23 cellular contexts compared by ENCODE assay signal in genomic region chr1:11130406-11130805, GRCh38. TPM values are rescaled to one million over a fixed set of nuclear protein-coding genes. Genes with fewer than 3 reads are reported as not detected.
"Had no signal": no experiment of that assay in that cellular context is flagged by ENCODE, and none has a peak within 500 bp of the region (broad histone marks: within the 10 kb centered on the region; RNA-seq: fewer than 3 reads in every experiment).

No MANE protein-coding gene starts in this region.

- ATAC-seq: Panc1, PC-3 had no signal

- H3K27ac ChIP-seq: RWPE1 had no signal

- H3K9me3 ChIP-seq: SK-N-SH had no signal

- DNase-seq: KBM-7, MV-4-11, NCI-H1048, NCI-H1105, NCI-H1436 treated with DMSO at 0.1 percent for 48 hours, NCI-H1694, NCI-H187 treated with DMSO at 0.1 percent for 48 hours, NCI-H2081, NCI-H2107, NCI-H2227 treated with DMSO at 0.1 percent for 48 hours, NCI-H526 treated with DMSO at 0.1 percent for 48 hours, NCI-H748 treated with DMSO at 0.1 percent for 48 hours, PC-3, SHP77, SK-N-SH had no signal

RNA-seq across cellular contexts. Expression of gene ANGPTL7, which starts 58.7 kb away (rescaled TPM):
- total RNA-seq: HT-29, LHCN-M2, MCF 10A, NCI-H460, OCI-LY7, PC-3, SK-MEL-5 had no signal
